Comparison of ENCODE assay signal across 1 cellular context in genomic region chr20:62407221-62407992, GRCh38.
TF ChIP-seq lines count a peak whose summit lies in the region.

Gene CABLES2 (minus strand): TSS chr20:62407285. CDS start chr20:62407276, 9 bp downstream.

TF ChIP-seq in HepG2, 621 proteins besides CTCF, POLR2A, EP300 and RAD21 (continued from another document and continues in another):
- TF ChIP-seq, protein P1, sequence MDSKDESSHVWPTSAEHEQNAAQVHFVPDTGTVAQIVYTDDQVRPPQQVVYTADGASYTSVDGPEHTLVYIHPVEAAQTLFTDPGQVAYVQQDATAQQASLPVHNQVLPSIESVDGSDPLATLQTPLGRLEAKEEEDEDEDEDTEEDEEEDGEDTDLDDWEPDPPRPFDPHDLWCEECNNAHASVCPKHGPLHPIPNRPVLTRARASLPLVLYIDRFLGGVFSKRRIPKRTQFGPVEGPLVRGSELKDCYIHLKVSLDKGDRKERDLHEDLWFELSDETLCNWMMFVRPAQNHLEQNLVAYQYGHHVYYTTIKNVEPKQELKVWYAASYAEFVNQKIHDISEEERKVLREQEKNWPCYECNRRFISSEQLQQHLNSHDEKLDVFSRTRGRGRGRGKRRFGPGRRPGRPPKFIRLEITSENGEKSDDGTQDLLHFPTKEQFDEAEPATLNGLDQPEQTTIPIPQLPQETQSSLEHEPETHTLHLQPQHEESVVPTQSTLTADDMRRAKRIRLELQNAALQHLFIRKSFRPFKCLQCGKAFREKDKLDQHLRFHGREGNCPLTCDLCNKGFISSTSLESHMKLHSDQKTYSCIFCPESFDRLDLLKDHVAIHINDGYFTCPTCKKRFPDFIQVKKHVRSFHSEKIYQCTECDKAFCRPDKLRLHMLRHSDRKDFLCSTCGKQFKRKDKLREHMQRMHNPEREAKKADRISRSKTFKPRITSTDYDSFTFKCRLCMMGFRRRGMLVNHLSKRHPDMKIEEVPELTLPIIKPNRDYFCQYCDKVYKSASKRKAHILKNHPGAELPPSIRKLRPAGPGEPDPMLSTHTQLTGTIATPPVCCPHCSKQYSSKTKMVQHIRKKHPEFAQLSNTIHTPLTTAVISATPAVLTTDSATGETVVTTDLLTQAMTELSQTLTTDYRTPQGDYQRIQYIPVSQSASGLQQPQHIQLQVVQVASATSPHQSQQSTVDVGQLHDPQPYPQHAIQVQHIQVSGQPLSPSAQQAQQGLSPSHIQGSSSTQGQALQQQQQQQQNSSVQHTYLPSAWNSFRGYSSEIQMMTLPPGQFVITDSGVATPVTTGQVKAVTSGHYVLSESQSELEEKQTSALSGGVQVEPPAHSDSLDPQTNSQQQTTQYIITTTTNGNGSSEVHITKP (CRISPR knock-in tag; IDR thresholded peaks at IDR 0.05; ENCODE audit: low read depth): peak; percentile 73; the same call in 1 of the 2 replicates
- TF ChIP-seq ZNF674 (CRISPR knock-in tag; IDR thresholded peaks at IDR 0.05; ENCODE audit: low read depth): peak; percentile 91; the same call in 1 of the 2 replicates
- peak; percentile 82 for TF ChIP-seq ZNF230 (CRISPR knock-in tag; IDR thresholded peaks at IDR 0.05)
- TF ChIP-seq ZNF550 (CRISPR knock-in tag; IDR thresholded peaks at IDR 0.05; ENCODE audit: borderline replicate concordance): no peak
- peak; percentile 96 for TF ChIP-seq SNAI1 (CRISPR knock-in tag; IDR thresholded peaks at IDR 0.05; ENCODE audit: borderline replicate concordance)
- TF ChIP-seq SALL1 (CRISPR knock-in tag; IDR thresholded peaks at IDR 0.05): peak; percentile 75
- no peak for TF ChIP-seq CEBPZ (IDR thresholded peaks at IDR 0.05; ENCODE audit: low read length)
- peak; percentile 80; the same call in 1 of the 2 replicates for TF ChIP-seq SAFB2 (CRISPR knock-in tag; IDR thresholded peaks at IDR 0.05; ENCODE audit: borderline replicate concordance, low read depth)
- no peak for TF ChIP-seq MATR3 (CRISPR knock-in tag; IDR thresholded peaks at IDR 0.05)
- TF ChIP-seq TGIF2 (CRISPR knock-in tag; IDR thresholded peaks at IDR 0.05): no peak; the same call in 1 of the 2 replicates
- peak; percentile 27; the same call in 1 of the 2 replicates for TF ChIP-seq STAT5B (CRISPR knock-in tag; IDR thresholded peaks at IDR 0.05)
- peak; percentile 100 for TF ChIP-seq ADNP (CRISPR knock-in tag; IDR thresholded peaks at IDR 0.05)
- TF ChIP-seq, protein P2, sequence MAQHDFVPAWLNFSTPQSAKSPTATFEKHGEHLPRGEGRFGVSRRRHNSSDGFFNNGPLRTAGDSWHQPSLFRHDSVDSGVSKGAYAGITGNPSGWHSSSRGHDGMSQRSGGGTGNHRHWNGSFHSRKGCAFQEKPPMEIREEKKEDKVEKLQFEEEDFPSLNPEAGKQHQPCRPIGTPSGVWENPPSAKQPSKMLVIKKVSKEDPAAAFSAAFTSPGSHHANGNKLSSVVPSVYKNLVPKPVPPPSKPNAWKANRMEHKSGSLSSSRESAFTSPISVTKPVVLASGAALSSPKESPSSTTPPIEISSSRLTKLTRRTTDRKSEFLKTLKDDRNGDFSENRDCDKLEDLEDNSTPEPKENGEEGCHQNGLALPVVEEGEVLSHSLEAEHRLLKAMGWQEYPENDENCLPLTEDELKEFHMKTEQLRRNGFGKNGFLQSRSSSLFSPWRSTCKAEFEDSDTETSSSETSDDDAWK (CRISPR knock-in tag; IDR thresholded peaks at IDR 0.05): no peak
- TF ChIP-seq ZKSCAN8 (CRISPR knock-in tag; IDR thresholded peaks at IDR 0.05; ENCODE audit: borderline replicate concordance): peak; percentile 18; the same call in 1 of the 2 replicates
- 0 out of 2 replicates have a peak, but pooled peaks have one; percentile 76 for TF ChIP-seq ZZZ3 (CRISPR knock-in tag; IDR thresholded peaks at IDR 0.05; ENCODE audit: borderline replicate concordance)
- peak; percentile 91 for TF ChIP-seq ZNF331 (CRISPR knock-in tag; IDR thresholded peaks at IDR 0.05)
- TF ChIP-seq SP2 (CRISPR knock-in tag; IDR thresholded peaks at IDR 0.05): peak; percentile 78
- peak; percentile 96; the same call in 1 of the 2 replicates for TF ChIP-seq ZNF607 (CRISPR knock-in tag; IDR thresholded peaks at IDR 0.05; ENCODE audit: borderline replicate concordance)
- no peak; the same call in 1 of the 2 replicates for TF ChIP-seq SOX5 (CRISPR knock-in tag; IDR thresholded peaks at IDR 0.05; ENCODE audit: borderline replicate concordance)
- TF ChIP-seq ZSCAN9 (CRISPR knock-in tag; IDR thresholded peaks at IDR 0.05; ENCODE audit: borderline replicate concordance): peak; percentile 74; the same call in 1 of the 2 replicates
- TF ChIP-seq, protein P3, sequence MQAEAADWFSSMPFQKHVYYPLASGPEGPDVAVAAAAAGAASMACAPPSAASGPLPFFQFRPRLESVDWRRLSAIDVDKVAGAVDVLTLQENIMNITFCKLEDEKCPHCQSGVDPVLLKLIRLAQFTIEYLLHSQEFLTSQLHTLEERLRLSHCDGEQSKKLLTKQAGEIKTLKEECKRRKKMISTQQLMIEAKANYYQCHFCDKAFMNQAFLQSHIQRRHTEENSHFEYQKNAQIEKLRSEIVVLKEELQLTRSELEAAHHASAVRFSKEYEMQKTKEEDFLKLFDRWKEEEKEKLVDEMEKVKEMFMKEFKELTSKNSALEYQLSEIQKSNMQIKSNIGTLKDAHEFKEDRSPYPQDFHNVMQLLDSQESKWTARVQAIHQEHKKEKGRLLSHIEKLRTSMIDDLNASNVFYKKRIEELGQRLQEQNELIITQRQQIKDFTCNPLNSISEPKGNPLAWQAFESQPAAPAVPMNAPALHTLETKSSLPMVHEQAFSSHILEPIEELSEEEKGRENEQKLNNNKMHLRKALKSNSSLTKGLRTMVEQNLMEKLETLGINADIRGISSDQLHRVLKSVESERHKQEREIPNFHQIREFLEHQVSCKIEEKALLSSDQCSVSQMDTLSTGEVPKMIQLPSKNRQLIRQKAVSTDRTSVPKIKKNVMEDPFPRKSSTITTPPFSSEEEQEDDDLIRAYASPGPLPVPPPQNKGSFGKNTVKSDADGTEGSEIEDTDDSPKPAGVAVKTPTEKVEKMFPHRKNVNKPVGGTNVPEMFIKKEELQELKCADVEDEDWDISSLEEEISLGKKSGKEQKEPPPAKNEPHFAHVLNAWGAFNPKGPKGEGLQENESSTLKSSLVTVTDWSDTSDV (CRISPR knock-in tag; IDR thresholded peaks at IDR 0.05): peak; percentile 85; the same call in 1 of the 2 replicates
- peak; percentile 72 for TF ChIP-seq JUN (CRISPR knock-in tag; IDR thresholded peaks at IDR 0.05)
- TF ChIP-seq, protein P4, sequence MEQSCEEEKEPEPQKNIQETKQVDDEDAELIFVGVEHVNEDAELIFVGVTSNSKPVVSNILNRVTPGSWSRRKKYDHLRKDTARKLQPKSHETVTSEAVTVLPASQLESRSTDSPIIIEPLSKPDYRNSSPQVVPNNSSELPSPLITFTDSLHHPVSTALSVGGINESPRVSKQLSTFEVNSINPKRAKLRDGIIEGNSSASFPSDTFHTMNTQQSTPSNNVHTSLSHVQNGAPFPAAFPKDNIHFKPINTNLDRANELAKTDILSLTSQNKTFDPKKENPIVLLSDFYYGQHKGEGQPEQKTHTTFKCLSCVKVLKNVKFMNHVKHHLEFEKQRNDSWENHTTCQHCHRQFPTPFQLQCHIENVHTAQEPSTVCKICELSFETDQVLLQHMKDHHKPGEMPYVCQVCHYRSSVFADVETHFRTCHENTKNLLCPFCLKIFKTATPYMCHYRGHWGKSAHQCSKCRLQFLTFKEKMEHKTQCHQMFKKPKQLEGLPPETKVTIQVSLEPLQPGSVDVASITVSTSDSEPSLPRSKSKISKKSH (CRISPR knock-in tag; IDR thresholded peaks at IDR 0.05; ENCODE audit: borderline replicate concordance): peak; percentile 93; the same call in 1 of the 2 replicates
- no peak for TF ChIP-seq ELF4 (CRISPR knock-in tag; IDR thresholded peaks at IDR 0.05; ENCODE audit: borderline replicate concordance)
- no peak for TF ChIP-seq MNT (IDR thresholded peaks at IDR 0.05)
- no peak for TF ChIP-seq SNRNP70 (IDR thresholded peaks at IDR 0.05; ENCODE audit: low read depth, low read length)
- TF ChIP-seq ZNF282 (IDR thresholded peaks at IDR 0.05; ENCODE audit: partially characterized antibody): no peak
- TF ChIP-seq KLF9 (CRISPR knock-in tag; IDR thresholded peaks at IDR 0.05; ENCODE audit: low read depth): 0 out of 2 replicates have a peak, but pooled peaks have one; percentile 34
- TF ChIP-seq ZKSCAN1 (IDR thresholded peaks at IDR 0.05; ENCODE audit: low read length): no peak
- TF ChIP-seq ZNF570 (CRISPR knock-in tag; IDR thresholded peaks at IDR 0.05; ENCODE audit: borderline replicate concordance): peak; percentile 86; the same call in 1 of the 2 replicates
- peak; percentile 66 for TF ChIP-seq RBM39 (IDR thresholded peaks at IDR 0.05; ENCODE audit: low read depth, low read length, poor library complexity, severe bottlenecking)
- TF ChIP-seq CHD2 (IDR thresholded peaks at IDR 0.05; ENCODE audit: low read depth, low read length): no peak
- TF ChIP-seq, protein P5, sequence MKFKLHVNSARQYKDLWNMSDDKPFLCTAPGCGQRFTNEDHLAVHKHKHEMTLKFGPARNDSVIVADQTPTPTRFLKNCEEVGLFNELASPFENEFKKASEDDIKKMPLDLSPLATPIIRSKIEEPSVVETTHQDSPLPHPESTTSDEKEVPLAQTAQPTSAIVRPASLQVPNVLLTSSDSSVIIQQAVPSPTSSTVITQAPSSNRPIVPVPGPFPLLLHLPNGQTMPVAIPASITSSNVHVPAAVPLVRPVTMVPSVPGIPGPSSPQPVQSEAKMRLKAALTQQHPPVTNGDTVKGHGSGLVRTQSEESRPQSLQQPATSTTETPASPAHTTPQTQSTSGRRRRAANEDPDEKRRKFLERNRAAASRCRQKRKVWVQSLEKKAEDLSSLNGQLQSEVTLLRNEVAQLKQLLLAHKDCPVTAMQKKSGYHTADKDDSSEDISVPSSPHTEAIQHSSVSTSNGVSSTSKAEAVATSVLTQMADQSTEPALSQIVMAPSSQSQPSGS (CRISPR knock-in tag; IDR thresholded peaks at IDR 0.05): peak; percentile 87
- TF ChIP-seq IRX3 (CRISPR knock-in tag; IDR thresholded peaks at IDR 0.05; ENCODE audit: borderline replicate concordance, low read depth): peak; percentile 92; the same call in 1 of the 2 replicates
- 0 out of 4 replicates have a peak, but pooled peaks of 1 of the 2 experiments have one; percentile 6 for TF ChIP-seq NR2F1 (CRISPR knock-in tag; IDR thresholded peaks at IDR 0.05)
- no peak for TF ChIP-seq SRSF4 (IDR thresholded peaks at IDR 0.05; ENCODE audit: low read depth, low read length, poor library complexity, severe bottlenecking)
- TF ChIP-seq ARID5B (CRISPR knock-in tag; IDR thresholded peaks at IDR 0.05): peak; percentile 70
